In genomic region chr22:41383085-41383484, GRCh38 we compare ENCODE assay signal across 8 cellular contexts. TPM values are rescaled to one million over a fixed set of nuclear protein-coding genes. Genes with fewer than 3 reads are reported as not detected.
A peak's percentile ranks its signal among the peaks of the same experiment; 100 is the strongest.
DNase-seq lines count a peak whose midpoint lies in the region; ATAC-seq and TF ChIP-seq lines count a peak whose summit lies in the region.

No MANE protein-coding gene starts in this region.

- H3K4me3 Mint-ChIP-seq in Calu3 (ENCODE audit: low read depth, unreplicated experiment): no peak overlapping the region

- DNase-seq in cardiac muscle cell (ENCODE audit: low read depth in 1 of 2, low spot score in 1 of 2): no peak
- DNase-seq in left ventricle myocardium superior: no peak
- peak in 1 of 4 donors; percentile 26 for DNase-seq in body of pancreas
- no peak for DNase-seq in mesenchymal stem cell
- no peak for DNase-seq in upper lobe of left lung
- DNase-seq in Calu3: no peak
- no peak for DNase-seq in dedifferentiated amniotic fluid mesenchymal stem cell (ENCODE audit: extremely low spot score)

- H2BK15ac ChIP-seq in mesenchymal stem cell (ENCODE audit: low read depth, poor library complexity, severe bottlenecking): no peak overlapping the region

- no TSS peak for BruUV-seq in Calu3 (replicated peaks; lab: Mats Ljungman, UMichigan)

- H2BK12ac ChIP-seq in mesenchymal stem cell (ENCODE audit: low read length in 2 of 2): no peak overlapping the region

- H3K9me3 Mint-ChIP-seq in Calu3 (ENCODE audit: low read depth, unreplicated experiment): no peaks in the 10 kb centered on the region

- no peak overlapping the region for H2AFZ ChIP-seq in mesenchymal stem cell (ENCODE audit: low read depth, low read length)

- H4K8ac ChIP-seq in mesenchymal stem cell (ENCODE audit: low read length): no peak overlapping the region

- H3K14ac ChIP-seq in mesenchymal stem cell (ENCODE audit: low read length in 2 of 2): no peak overlapping the region

- H3K9me3 ChIP-seq in cardiac muscle cell (ENCODE audit: low read depth) (no peaks in the 10 kb centered on the region), body of pancreas (no peaks in the 10 kb centered on the region), mesenchymal stem cell (ENCODE audit: control insufficient read depth, low read length) (no peaks in the 10 kb centered on the region), upper lobe of left lung (no peaks in the 10 kb centered on the region)

- peaks cover 13% of the 10 kb centered on the region for H3K4me1 ChIP-seq in cardiac muscle cell (ENCODE audit: low read depth)
- peaks cover 27% of the 10 kb centered on the region for H3K4me1 ChIP-seq in body of pancreas
- H3K4me1 ChIP-seq in mesenchymal stem cell (ENCODE audit: control insufficient read depth, insufficient read depth, low read depth, low read length): peaks cover 16% of the 10 kb centered on the region
- peaks cover 11 to 30% (median 23%) of the 10 kb centered on the region in 4 donors for H3K4me1 ChIP-seq in upper lobe of left lung

- ATAC-seq in left ventricle myocardium superior (no peak), body of pancreas (no peak), upper lobe of left lung (ENCODE audit: low FRiP score in 2 of 2) (no peak), HG03108 (IDR thresholded peaks at IDR 0.05; ENCODE audit: unreplicated experiment) (no peak)

- no peak for TF ChIP-seq EP300 in upper lobe of left lung (IDR thresholded peaks at IDR 0.05)

- H3K27me3 Mint-ChIP-seq in Calu3 (ENCODE audit: unreplicated experiment): no peaks in the 10 kb centered on the region

- H3K36me3 ChIP-seq in cardiac muscle cell: peaks cover under 1% of the 10 kb centered on the region
- H3K36me3 ChIP-seq in body of pancreas (replicated peaks in 1 of 2; ENCODE audit: insufficient read depth in 1 of 2, low read depth in 2 of 2): peaks cover 0 to 3% of the 10 kb centered on the region in 2 donors
- peaks cover 9 to 16% of the 10 kb centered on the region in 2 experiments for H3K36me3 ChIP-seq in mesenchymal stem cell (ENCODE audit: control insufficient read depth in 1 of 2, insufficient read depth in 2 of 2, low read depth in 1 of 2, low read length in 2 of 2)
- peaks cover 0 to 11% (median 7%) of the 10 kb centered on the region in 4 donors for H3K36me3 ChIP-seq in upper lobe of left lung

- H3K4me1 Mint-ChIP-seq in Calu3 (ENCODE audit: low read depth, unreplicated experiment): peaks cover 8% of the 10 kb centered on the region

- CTCF ChIA-PET in Calu3 (lab: Charles Lee): no interaction called here

- H2BK5ac ChIP-seq in mesenchymal stem cell (ENCODE audit: low read depth, low read length, poor library complexity, severe bottlenecking): no peak overlapping the region

- no peak overlapping the region for H3K4ac ChIP-seq in mesenchymal stem cell (ENCODE audit: low read depth in 1 of 2, low read length in 2 of 2)

- no peak overlapping the region for H3K27ac ChIP-seq in cardiac muscle cell
- H3K27ac ChIP-seq in body of pancreas: peak overlapping the region in 3 of 4 donors; percentile 95 to 100 (median 98)
- no peak overlapping the region for H3K27ac ChIP-seq in mesenchymal stem cell (ENCODE audit: low read length, poor library complexity, severe bottlenecking)
- peak overlapping the region; percentile 95 to 98 (median 96) for H3K27ac ChIP-seq in upper lobe of left lung

- H3K27me3 ChIP-seq in cardiac muscle cell (no peaks in the 10 kb centered on the region), body of pancreas (no peaks in the 10 kb centered on the region), mesenchymal stem cell (ENCODE audit: control insufficient read depth in 1 of 2, insufficient read depth in 1 of 2, low read length in 2 of 2) (no peaks in the 10 kb centered on the region), upper lobe of left lung (no peaks in the 10 kb centered on the region)

- no peak overlapping the region for H3K18ac ChIP-seq in mesenchymal stem cell (ENCODE audit: low read depth in 1 of 2, low read length in 2 of 2)

- peak overlapping the region; percentile 57 for H3K4me3 ChIP-seq in cardiac muscle cell
- no peak overlapping the region for H3K4me3 ChIP-seq in body of pancreas
- peak overlapping the region in 1 of 2 experiments; percentile 93 for H3K4me3 ChIP-seq in mesenchymal stem cell (ENCODE audit: insufficient read depth in 1 of 2, low read depth in 1 of 2, low read length in 2 of 2)
- peak overlapping the region in 3 of 4 donors; percentile 91 to 97 (median 96) for H3K4me3 ChIP-seq in upper lobe of left lung

- H3K9ac ChIP-seq in mesenchymal stem cell (ENCODE audit: low read length): peak overlapping the region; percentile 91

- H3K36me3 Mint-ChIP-seq in Calu3 (ENCODE audit: insufficient read depth, unreplicated experiment): peaks cover 26% of the 10 kb centered on the region

- H3K23ac ChIP-seq in mesenchymal stem cell (ENCODE audit: low read length in 2 of 2): no peak overlapping the region

- WGBS in body of pancreas, 2 donors: 40 to 50% methylated on average over 5 of the region's 5 CpGs
- 100% methylated on average over 3 of the region's 5 CpGs for WGBS in mesenchymal stem cell
- 76 to 91% methylated on average over 5 of the region's 5 CpGs for WGBS in upper lobe of left lung, 2 donors

- H3K79me1 ChIP-seq in mesenchymal stem cell (replicated peaks; ENCODE audit: low read length, poor library complexity, severe bottlenecking): peaks cover 7% of the 10 kb centered on the region

- no peak overlapping the region for H2BK120ac ChIP-seq in mesenchymal stem cell (ENCODE audit: low read depth, low read length)

- H3K4me2 ChIP-seq in mesenchymal stem cell (ENCODE audit: low read length, poor library complexity, severe bottlenecking): peak overlapping the region; percentile 82

- H3K27ac Mint-ChIP-seq in Calu3 (ENCODE audit: unreplicated experiment): no peak overlapping the region

- H4K91ac ChIP-seq in mesenchymal stem cell (ENCODE audit: low read length): no peak overlapping the region

- intact Hi-C loops in left ventricle myocardium superior (cut with micrococcal nuclease): no loop called here
- intact Hi-C loops in body of pancreas (cut with DNase I): no loop called here
- intact Hi-C loops in Calu3 (cut with micrococcal nuclease; ENCODE audit: unreplicated experiment): no loop called here

- TF ChIP-seq CTCF in cardiac muscle cell (IDR thresholded peaks at IDR 0.05; ENCODE audit: low read depth, low read length): no peak
- TF ChIP-seq CTCF in body of pancreas (IDR thresholded peaks at IDR 0.05): no peak
- TF ChIP-seq CTCF in upper lobe of left lung (IDR thresholded peaks at IDR 0.05): no peak
- no peak for TF ChIP-seq CTCF in Calu3 (IDR thresholded peaks at IDR 0.05; ENCODE audit: unreplicated experiment)

- H2AK5ac ChIP-seq in mesenchymal stem cell (ENCODE audit: low read length, severe bottlenecking): no peak overlapping the region

- TF ChIP-seq POLR2A in body of pancreas (IDR thresholded peaks at IDR 0.05) (no peak), upper lobe of left lung (IDR thresholded peaks at IDR 0.05) (no peak)

RNA-seq across cellular contexts. Expression of gene TEF, which starts 1.3 kb away (rescaled TPM):
- 8.5 and 21.1 TPM in 2 replicates for total RNA-seq in cardiac muscle cell
- 4.0 and 20.4 TPM in 2 replicates for polyA plus RNA-seq in cardiac muscle cell
- total RNA-seq in left ventricle myocardium superior: 25.4 TPM
- 10 to 100 TPM; 10.9 to 29.0 TPM for total RNA-seq in body of pancreas
- 2.1 TPM for polyA plus RNA-seq in mesenchymal stem cell (2013, experiment 1 of 2)
- 2.5 TPM for polyA plus RNA-seq in mesenchymal stem cell (2013, experiment 2 of 2)
- 10 to 100 TPM; 12.6 to 41.8 (median 19.4) TPM for total RNA-seq in upper lobe of left lung
- total RNA-seq in Calu3 (2022): 4.6 and 6.3 TPM in 2 replicates

Comparison
In these comparisons a context has a peak if more than half of its experiments do, and no peak if none do; other contexts are left out.
1. H3K27ac ChIP-seq: peak in body of pancreas (3 of 4) and upper lobe of left lung (4 of 4); none in cardiac muscle cell (single experiment) and mesenchymal stem cell (single experiment).
2. H3K4me3 ChIP-seq: peak in cardiac muscle cell (single experiment) and upper lobe of left lung (3 of 4); none in body of pancreas (0 of 2).